ENCODE assay signal across 8 cellular contexts in the genomic region with DNA sequence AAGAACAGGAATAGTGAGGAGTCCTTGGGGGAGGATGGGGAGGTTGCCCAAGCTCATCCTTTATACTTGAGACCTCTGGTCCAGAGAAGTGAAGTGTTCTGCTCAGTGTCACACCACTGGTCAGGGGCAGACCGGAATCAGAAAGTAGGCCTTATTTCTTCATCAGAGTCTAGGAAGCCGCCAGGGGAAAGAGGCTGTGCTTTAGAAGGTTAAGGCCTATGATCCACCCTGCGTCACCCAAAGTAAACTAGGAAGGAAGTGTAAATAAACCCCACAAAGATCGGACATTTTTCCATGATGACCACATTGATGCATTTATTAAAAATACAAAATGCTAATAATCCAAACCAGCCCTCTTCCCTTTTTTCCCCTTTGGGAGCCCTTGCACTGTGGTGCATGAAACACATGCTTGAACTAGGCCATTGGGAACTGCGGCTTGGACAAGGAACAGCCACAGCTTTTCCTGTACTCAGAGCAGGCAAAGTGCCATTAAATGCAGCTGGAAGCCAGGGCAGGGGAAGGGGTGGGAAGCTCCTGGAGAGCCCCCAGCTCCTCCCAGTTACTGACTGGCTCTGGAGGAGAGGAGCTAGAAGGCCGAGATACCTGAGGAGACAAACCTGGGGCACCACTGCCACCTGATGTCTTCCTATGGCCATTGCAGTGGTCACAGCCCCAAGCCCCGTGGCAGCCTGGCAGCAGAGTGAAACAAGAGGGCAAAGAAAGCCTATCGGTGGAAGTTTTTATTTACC. TPM values are rescaled to one million over a fixed set of nuclear protein-coding genes. Genes with fewer than 3 reads are reported as not detected.
DNase-seq lines count a peak whose midpoint lies in the region; ATAC-seq and TF ChIP-seq lines count a peak whose summit lies in the region.

No MANE protein-coding gene starts in this region.

- no peak overlapping the region for H3K27ac Mint-ChIP-seq in activated naive CD4-positive, alpha-beta T cell treated with anti-CD3 and anti-CD28 coated beads for 36 hours

- WGBS in ovary, 3 donors: 36 to 41% (median 38%) methylated on average over 8 of the region's 8 CpGs

- H3K27ac ChIP-seq in ovary: no peak overlapping the region
- peak overlapping the region; percentile 9 to 33 for H3K27ac ChIP-seq in thoracic aorta

- H3K27me3 ChIP-seq in ovary (no peaks in the 10 kb centered on the region), thoracic aorta (replicated peaks; ENCODE audit: insufficient read depth) (no peaks in the 10 kb centered on the region)

- peak; percentile 86 for TF ChIP-seq CTCF in GM12874 (IDR thresholded peaks at IDR 0.05; ENCODE audit: insufficient read depth, low read depth, low read length)
- TF ChIP-seq CTCF in ovary (IDR thresholded peaks at IDR 0.05): peak; percentile 55 to 79 (median 73)
- peak; percentile 78 for TF ChIP-seq CTCF in thoracic aorta (IDR thresholded peaks at IDR 0.05)

- CTCF ChIA-PET in activated naive CD4-positive, alpha-beta T cell treated with anti-CD3 and anti-CD28 coated beads for 36 hours (lab: Charles Lee): interaction anchor here (0.5 to 2.1 kb wide), 13 partner anchors 13 to 430 kb away, joined by 3 to 9 read pairs (median 3); no protein-coding TSS in a partner anchor

- intact Hi-C loops in activated naive CD4-positive, alpha-beta T cell treated with anti-CD3 and anti-CD28 coated beads for 36 hours (cut with micrococcal nuclease): loop anchor here (1.0 to 5.0 kb wide), 5 partner anchors 64 to 628 kb away; no protein-coding TSS in a partner anchor
- intact Hi-C loops in ovary (cut with DNase I): loop anchor here (5.0 to 10.0 kb wide), 6 partner anchors 156 to 626 kb away; no protein-coding TSS in a partner anchor

- no peak overlapping the region for H3K4me3 ChIP-seq in ovary
- no peak overlapping the region for H3K4me3 ChIP-seq in thoracic aorta

- ATAC-seq in thoracic aorta (ENCODE audit: insufficient number of reproducible peaks, low FRiP score, low read depth) (peak; percentile 75), HG03108 (IDR thresholded peaks at IDR 0.05; ENCODE audit: unreplicated experiment) (no peak)

- no peaks in the 10 kb centered on the region for H3K27me3 Mint-ChIP-seq in activated naive CD4-positive, alpha-beta T cell treated with anti-CD3 and anti-CD28 coated beads for 36 hours (ENCODE audit: low read depth)

- DNase-seq in LoVo (ENCODE audit: low spot score): peak; percentile 73
- DNase-seq in SHP77 treated with DMSO at 0.1 percent for 48 hours (lab: John Stamatoyannopoulos, UW): peak; percentile 50
- peak; percentile 75 for DNase-seq in activated naive CD4-positive, alpha-beta T cell treated with anti-CD3 and anti-CD28 coated beads for 36 hours
- DNase-seq in glomerular visceral epithelial cell (ENCODE audit: extremely low spot score): peak; percentile 85
- DNase-seq in ovary: peak; percentile 68 to 82 (median 77)
- peak; percentile 13 for DNase-seq in thoracic aorta (ENCODE audit: low spot score)

- no peaks in the 10 kb centered on the region for H3K4me1 Mint-ChIP-seq in activated naive CD4-positive, alpha-beta T cell treated with anti-CD3 and anti-CD28 coated beads for 36 hours (ENCODE audit: low read depth)

- no peak for TF ChIP-seq EP300 in ovary (IDR thresholded peaks at IDR 0.05)

- no peak for TF ChIP-seq POLR2A in ovary (IDR thresholded peaks at IDR 0.05)

- H3K4me3 Mint-ChIP-seq in activated naive CD4-positive, alpha-beta T cell treated with anti-CD3 and anti-CD28 coated beads for 36 hours: no peak overlapping the region

- H3K9me3 ChIP-seq in ovary (no peaks in the 10 kb centered on the region), thoracic aorta (no peaks in the 10 kb centered on the region)

- no peaks in the 10 kb centered on the region for H3K9me3 Mint-ChIP-seq in activated naive CD4-positive, alpha-beta T cell treated with anti-CD3 and anti-CD28 coated beads for 36 hours

- H3K4me1 ChIP-seq in ovary (ENCODE audit: insufficient read depth) (peaks cover 3% of the 10 kb centered on the region), thoracic aorta (ENCODE audit: control insufficient read depth in 1 of 2, low read depth in 2 of 2) (peaks cover 5 to 10% of the 10 kb centered on the region in 2 donors)

- no peaks in the 10 kb centered on the region for H3K36me3 Mint-ChIP-seq in activated naive CD4-positive, alpha-beta T cell treated with anti-CD3 and anti-CD28 coated beads for 36 hours (ENCODE audit: low read depth)

- no peaks in the 10 kb centered on the region for H3K36me3 ChIP-seq in ovary
- H3K36me3 ChIP-seq in thoracic aorta: no peaks in the 10 kb centered on the region

RNA-seq across cellular contexts. Expression of a gene that starts 37.0 kb away (rescaled TPM):
- 10 to 100 TPM; 40.8 to 41.8 TPM for total RNA-seq in activated naive CD4-positive, alpha-beta T cell treated with anti-CD3 and anti-CD28 coated beads for 36 hours
- total RNA-seq in ovary (1 to 10 TPM; 1.1 to 4.4 (median 3.3) TPM), thoracic aorta (1 to 10 TPM in 1 of 2 donors, not detected in 1; 2.5 TPM)
- 1 to 10 TPM; 1.4 to 2.1 TPM for polyA plus RNA-seq in ovary

Comparison
In these comparisons a context has a peak if more than half of its experiments do, and no peak if none do; other contexts are left out.
1. DNase-seq: peak in every context shown above with its lines; median percentile 85 in glomerular visceral epithelial cell; 77 in ovary; 75 in activated naive CD4-positive, alpha-beta T cell treated with anti-CD3 and anti-CD28 coated beads for 36 hours; 73 in LoVo; 50 in SHP77 treated with DMSO at 0.1 percent for 48 hours; 13 in thoracic aorta.
2. H3K27ac ChIP-seq: peak in thoracic aorta (2 of 2); none in ovary (0 of 2).
3. RNA of a gene that starts 37.0 kb away (total RNA-seq): 40.8 to 41.8 TPM in activated naive CD4-positive, alpha-beta T cell treated with anti-CD3 and anti-CD28 coated beads for 36 hours; 1.1 to 4.4 TPM in ovary and 2.5 TPM in thoracic aorta; every median in the first group is over 4 times any median in the second.
4. Peak in every context shown above with its lines, with median percentiles within 50 percentile points of each other: CTCF ChIP-seq.